Comparison of ENCODE assay signal across 11 cellular contexts in genomic region chr6:149012040-149012545, GRCh38.
DNase-seq lines count a peak whose midpoint lies in the region; ATAC-seq and TF ChIP-seq lines count a peak whose summit lies in the region.
"Had no signal": no experiment of that assay in that cellular context is flagged by ENCODE, and none has a peak within 500 bp of the region (broad histone marks: within the 10 kb centered on the region; RNA-seq: fewer than 3 reads in every experiment).

No MANE protein-coding gene starts in this region.

- H3K27me3 ChIP-seq in left ventricle myocardium inferior (ENCODE audit: low read depth), result no peaks in the 10 kb centered on the region
- H3K27me3 ChIP-seq in adrenal gland, result no peaks in the 10 kb centered on the region
- H3K27me3 ChIP-seq: BLaER1 had no signal

- DNase-seq in Right ventricle myocardium superior (no peak), left ventricle myocardium inferior (no peak), adrenal gland (peak; percentile 72 to 86 (median 80)), hepatic stellate cell (ENCODE audit: low spot score) (peak; percentile 85)
- no peak for DNase-seq in effector CD8-positive, alpha-beta T cell (lab: John Stamatoyannopoulos, UW)
- no peak for DNase-seq in activated T-cell treated with anti-CD3 and anti-CD28 coated beads, Interleukin-2, amount 50 U/mL, for 1 hour
- no peak for DNase-seq in central memory CD4-positive, alpha-beta T cell
- DNase-seq in activated CD4-positive, CD25-positive, alpha-beta regulatory T cell (lab: John Stamatoyannopoulos, UW), result no peak
- DNase-seq: NCI-H446 treated with DMSO at 0.1 percent for 48 hours; stimulated activated CD4-positive, alpha-beta T cell treated with anti-CD3 and anti-CD28 coated beads, Interleukin-4, amount 100 ng/mL, for 1 hour had no signal

- intact Hi-C loops in Right ventricle myocardium superior (cut with DNase I), result no loop called here
- intact Hi-C loops in left ventricle myocardium inferior (cut with micrococcal nuclease), result no loop called here
- intact Hi-C loops in adrenal gland (cut with DNase I), result no loop called here

- peak in 1 of 2 donors; percentile 71 for TF ChIP-seq POLR2A in adrenal gland (IDR thresholded peaks at IDR 0.05)

- H3K9me3 ChIP-seq in left ventricle myocardium inferior (replicated peaks) (no peaks in the 10 kb centered on the region), adrenal gland (replicated peaks in 1 of 3) (no peaks in the 10 kb centered on the region)
- H3K9me3 ChIP-seq: BLaER1 had no signal

- peak; percentile 37 for ATAC-seq in Right ventricle myocardium superior (ENCODE audit: poor library complexity)

- H3K4me1 ChIP-seq in left ventricle myocardium inferior (peaks cover 9% of the 10 kb centered on the region), adrenal gland (replicated peaks in 1 of 2) (no peaks in the 10 kb centered on the region)

- H3K4me3 ChIP-seq in left ventricle myocardium inferior (no peak overlapping the region), adrenal gland (no peak overlapping the region)
- H3K4me3 ChIP-seq: BLaER1 had no signal

- no peaks in the 10 kb centered on the region for H3K36me3 ChIP-seq in left ventricle myocardium inferior
- no peaks in the 10 kb centered on the region for H3K36me3 ChIP-seq in adrenal gland (replicated peaks in 1 of 2)
- H3K36me3 ChIP-seq: BLaER1 had no signal

- H3K27ac ChIP-seq in left ventricle myocardium inferior (replicated peaks) (no peak overlapping the region), adrenal gland (peak overlapping the region in 4 of 5 donors; percentile 45 to 79 (median 68))
- H3K27ac ChIP-seq: BLaER1 had no signal

- WGBS in adrenal gland, 4 donors, result 48 to 55% (median 50%) methylated on average over 6 of the region's 6 CpGs

- no peak for TF ChIP-seq CTCF in left ventricle myocardium inferior (IDR thresholded peaks at IDR 0.05; ENCODE audit: borderline replicate concordance)
- no peak for TF ChIP-seq CTCF in adrenal gland (IDR thresholded peaks at IDR 0.05)

Comparison
In these comparisons a context has a peak if more than half of its experiments do, and no peak if none do; other contexts are left out.
1. DNase-seq: peak in adrenal gland (7 of 7) and hepatic stellate cell (single experiment); none in Right ventricle myocardium superior (single experiment), left ventricle myocardium inferior (single experiment), effector CD8-positive, alpha-beta T cell (single experiment), activated T-cell treated with anti-CD3 and anti-CD28 coated beads, Interleukin-2, amount 50 U/mL, for 1 hour (single experiment), central memory CD4-positive, alpha-beta T cell (single experiment) and activated CD4-positive, CD25-positive, alpha-beta regulatory T cell (0 of 4).